ENCODE assay signal across 1 cellular context in the genomic region with DNA sequence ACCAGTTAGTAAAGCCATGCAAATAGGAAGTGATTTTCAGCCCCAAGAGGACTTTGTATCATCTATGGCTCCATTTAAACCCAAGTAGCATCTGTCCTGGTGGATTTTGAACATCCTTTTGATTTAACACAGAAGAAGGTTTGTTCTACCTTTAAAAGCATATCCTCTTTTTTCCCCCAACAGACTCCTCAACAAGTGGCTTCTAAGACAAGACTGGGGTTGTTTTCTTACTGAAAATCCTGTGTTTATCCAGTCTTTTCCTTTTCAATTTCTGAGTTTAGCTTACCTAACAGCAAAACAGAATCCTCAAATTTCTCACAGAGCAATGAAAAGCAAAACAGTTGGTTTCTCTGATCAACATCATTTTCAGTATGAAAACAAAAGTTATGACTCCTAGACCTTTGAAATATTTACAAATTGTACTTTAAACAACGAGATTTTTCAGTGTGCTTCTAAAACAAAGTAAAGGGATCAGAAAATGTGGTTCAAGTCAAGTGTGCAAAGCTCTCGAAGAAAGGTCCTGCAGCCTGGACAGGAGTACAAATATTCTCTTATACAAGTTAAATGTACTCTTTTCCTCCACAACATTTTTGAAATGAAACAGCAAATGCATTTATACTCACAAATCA.
TF ChIP-seq lines count a peak whose summit lies in the region.

No MANE protein-coding gene starts in this region.

TF ChIP-seq in IMR-90, 13 proteins besides CTCF, POLR2A, EP300 and RAD21:
- TF ChIP-seq CHD1 (IDR thresholded peaks at IDR 0.05; ENCODE audit: low read depth, low read length): peak; percentile 62; the same call in 1 of the 2 replicates
- TF ChIP-seq MAZ (IDR thresholded peaks at IDR 0.05; ENCODE audit: borderline replicate concordance, low read depth, low read length): no peak
TF ChIP-seq in IMR-90: peak in this region for 1.
